ENCODE assay signal across 12 cellular contexts in genomic region chr5:82467006-82467561, GRCh38.
DNase-seq lines count a peak whose midpoint lies in the region; ATAC-seq and TF ChIP-seq lines count a peak whose summit lies in the region.
"Had no signal": no experiment of that assay in that cellular context is flagged by ENCODE, and none has a peak within 500 bp of the region (broad histone marks: within the 10 kb centered on the region; RNA-seq: fewer than 3 reads in every experiment).

No MANE protein-coding gene starts in this region.

- no peaks in the 10 kb centered on the region for H3K36me3 Mint-ChIP-seq in activated naive CD4-positive, alpha-beta T cell treated with anti-CD3 and anti-CD28 coated beads, Interleukin-2, amount 50 U/mL, for 72 hours

- TF ChIP-seq CTCF in astrocyte of the spinal cord (IDR thresholded peaks at IDR 0.05; ENCODE audit: low read depth, low read length) (peak; percentile 21), tibial nerve (IDR thresholded peaks at IDR 0.05) (peak in 4 of 5 experiments; percentile 7 to 15 (median 12)), GM13976 (IDR thresholded peaks at IDR 0.05; ENCODE audit: borderline replicate concordance, control extremely low read depth, extremely low read depth, insufficient read depth, missing control alignments) (no peak)

- H3K36me3 ChIP-seq in tibial nerve = no peaks in the 10 kb centered on the region
- H3K36me3 ChIP-seq: suprapubic skin had no signal

- intact Hi-C loops in right cardiac atrium (cut with DNase I) = no loop called here

- 61% methylated on average over 6 of the region's 6 CpGs for WGBS in right cardiac atrium
- WGBS in tibial nerve, 2 donors = 40 to 42% methylated on average over 6 of the region's 6 CpGs

- peaks cover 0 to 6% of the 10 kb centered on the region in 2 donors for H3K9me3 Mint-ChIP-seq in activated naive CD4-positive, alpha-beta T cell treated with anti-CD3 and anti-CD28 coated beads, Interleukin-2, amount 50 U/mL, for 72 hours

- no peaks in the 10 kb centered on the region for H3K4me1 ChIP-seq in right cardiac atrium (ENCODE audit: control insufficient read depth, insufficient read depth, low read length)
- peaks cover 0 to 6% (median 0%) of the 10 kb centered on the region in 4 donors for H3K4me1 ChIP-seq in tibial nerve
- H3K4me1 ChIP-seq: suprapubic skin had no signal

- TF ChIP-seq EP300 in tibial nerve (IDR thresholded peaks at IDR 0.05) = no peak

- H3K27me3 ChIP-seq in right cardiac atrium (ENCODE audit: control insufficient read depth, insufficient read depth) (no peaks in the 10 kb centered on the region), tibial nerve (no peaks in the 10 kb centered on the region)
- H3K27me3 ChIP-seq: suprapubic skin had no signal

- H3K9me3 ChIP-seq in right cardiac atrium (ENCODE audit: control insufficient read depth, low read length) (no peaks in the 10 kb centered on the region), tibial nerve (peaks cover 0 to 6% (median 2%) of the 10 kb centered on the region in 4 donors)
- H3K9me3 ChIP-seq: suprapubic skin had no signal

- TF ChIP-seq POLR2A in tibial nerve (IDR thresholded peaks at IDR 0.05) = no peak

- in situ Hi-C loops in astrocyte of the spinal cord (cut with HindIII; ENCODE audit: low sequenced_read_pairs) (no loop called here), GM13976 (cut with MboI; ENCODE audit: low sequenced_read_pairs, unreplicated experiment) (no loop called here)

- H3K27ac ChIP-seq in right cardiac atrium (ENCODE audit: low read length) (no peak overlapping the region), tibial nerve (peak overlapping the region in 1 of 4 donors; percentile 58)
- H3K27ac ChIP-seq: suprapubic skin had no signal

- no peak overlapping the region for H3K27ac Mint-ChIP-seq in activated naive CD4-positive, alpha-beta T cell treated with anti-CD3 and anti-CD28 coated beads, Interleukin-2, amount 50 U/mL, for 72 hours

- peak; percentile 29 to 63 for ATAC-seq in activated naive CD4-positive, alpha-beta T cell treated with anti-CD3 and anti-CD28 coated beads, Interleukin-2, amount 50 U/mL, for 72 hours
- ATAC-seq in right cardiac atrium = peak; percentile 51 to 68
- ATAC-seq: activated CD4-positive, CD25-positive, alpha-beta regulatory T cell treated with anti-CD3 and anti-CD28 coated beads, Interleukin-2, amount 50 U/mL, for 24 hours had no signal

- no peak overlapping the region for H3K4me3 ChIP-seq in astrocyte of the spinal cord (ENCODE audit: low read depth, low read length)
- H3K4me3 ChIP-seq in right cardiac atrium (ENCODE audit: low read length) = no peak overlapping the region
- peak overlapping the region in 3 of 4 donors; percentile 11 to 34 (median 13) for H3K4me3 ChIP-seq in tibial nerve
- H3K4me3 ChIP-seq: suprapubic skin had no signal

- no peak for DNase-seq in activated naive CD4-positive, alpha-beta T cell treated with anti-CD3 and anti-CD28 coated beads, Interleukin-2, amount 50 U/mL, for 72 hours (ENCODE audit: low spot score in 2 of 2)
- DNase-seq in activated naive CD4-positive, alpha-beta T cell treated with Interleukin-2 at 50 U/mL for 16 hours = no peak
- DNase-seq in astrocyte of the spinal cord (ENCODE audit: low read depth, low spot score) = peak; percentile 46
- peak; percentile 41 to 71 (median 47) for DNase-seq in right cardiac atrium
- peak in 1 of 2 donors; percentile 18 for DNase-seq in tibial nerve (ENCODE audit: low spot score in 2 of 2)
- DNase-seq in GM13976 (ENCODE audit: low spot score) = no peak
- DNase-seq in NCI-H345 treated with DMSO at 0.1 percent for 48 hours (lab: John Stamatoyannopoulos, UW; ENCODE audit: unreplicated experiment) = no peak
- no peak for DNase-seq in NCI-H446 treated with DMSO at 0.1 percent for 48 hours (lab: John Stamatoyannopoulos, UW)
- DNase-seq: activated effector memory CD4-positive, alpha-beta T cell treated with Interleukin-2 at 50 U/mL for 16 hours; NCI-H1436 treated with DMSO at 0.1 percent for 48 hours had no signal

Comparison
In these comparisons a context has a peak if more than half of its experiments do, and no peak if none do; other contexts are left out.
1. DNase-seq: peak in astrocyte of the spinal cord (single experiment) and right cardiac atrium (3 of 3); none in activated naive CD4-positive, alpha-beta T cell treated with anti-CD3 and anti-CD28 coated beads, Interleukin-2, amount 50 U/mL, for 72 hours (0 of 2), activated naive CD4-positive, alpha-beta T cell treated with Interleukin-2 at 50 U/mL for 16 hours (single experiment), GM13976 (single experiment), NCI-H345 treated with DMSO at 0.1 percent for 48 hours (single experiment) and NCI-H446 treated with DMSO at 0.1 percent for 48 hours (single experiment).
2. H3K4me3 ChIP-seq: peak in tibial nerve (3 of 4); none in astrocyte of the spinal cord (single experiment) and right cardiac atrium (single experiment).